1 cellular context compared by ENCODE assay signal in genomic region chr6:8000080-8001035, GRCh38.
TF ChIP-seq lines count a peak whose summit lies in the region.

No MANE protein-coding gene starts in this region.

TF ChIP-seq in IMR-90, 13 proteins besides CTCF, POLR2A, EP300 and RAD21:
- TF ChIP-seq RCOR1 (IDR thresholded peaks at IDR 0.05; ENCODE audit: insufficient replicate concordance, low read length) = no peak
- TF ChIP-seq MAFK (IDR thresholded peaks at IDR 0.05; ENCODE audit: low read depth, low read length) = no peak
- TF ChIP-seq CHD1 (IDR thresholded peaks at IDR 0.05; ENCODE audit: low read depth, low read length) = no peak
- TF ChIP-seq ELK1 (IDR thresholded peaks at IDR 0.05; ENCODE audit: borderline replicate concordance, low read depth, low read length) = no peak
- TF ChIP-seq MXI1 (IDR thresholded peaks at IDR 0.05; ENCODE audit: borderline replicate concordance, low read depth, low read length) = no peak
- TF ChIP-seq NFE2L2 (IDR thresholded peaks at IDR 0.05; ENCODE audit: low read depth, low read length) = no peak
